10 cellular contexts compared by ENCODE assay signal in genomic region chr4:48065587-48066052, GRCh38. TPM values are rescaled to one million over a fixed set of nuclear protein-coding genes. Genes with fewer than 3 reads are reported as not detected.
DNase-seq lines count a peak whose midpoint lies in the region; ATAC-seq lines count a peak whose summit lies in the region.
"Had no signal": no experiment of that assay in that cellular context is flagged by ENCODE, and none has a peak within 500 bp of the region (broad histone marks: within the 10 kb centered on the region; RNA-seq: fewer than 3 reads in every experiment).

No MANE protein-coding gene starts in this region.

- DNase-seq in activated naive CD8-positive, alpha-beta T cell treated with anti-CD3 and anti-CD28 coated beads for 36 hours, result no peak
- DNase-seq in activated CD8-positive, alpha-beta memory T cell treated with anti-CD3 and anti-CD28 coated beads for 24 hours, result no peak
- no peak for DNase-seq in left ventricle myocardium superior
- DNase-seq in H7, result no peak

- H3K36me3 ChIP-seq in H7 (replicated peaks; ENCODE audit: control insufficient read depth, insufficient read depth, low read length), result no peaks in the 10 kb centered on the region

- H3K4me3 Mint-ChIP-seq in activated naive CD8-positive, alpha-beta T cell treated with anti-CD3 and anti-CD28 coated beads for 36 hours, result no peak overlapping the region
- H3K4me3 Mint-ChIP-seq: central memory CD8-positive, alpha-beta T cell; neural crest cell; T-helper 1 cell treated with Interleukin-12 subunit alpha and Interleukin-12 subunit beta and Interleukin-4 antibody, amounts not matched to agents 30 μg/mL and 1 μg/mL, for 36 hours had no signal

- peaks cover 52% of the 10 kb centered on the region for H3K36me3 Mint-ChIP-seq in activated naive CD8-positive, alpha-beta T cell treated with anti-CD3 and anti-CD28 coated beads for 36 hours

- H3K27me3 Mint-ChIP-seq in activated naive CD8-positive, alpha-beta T cell treated with anti-CD3 and anti-CD28 coated beads for 36 hours, result no peaks in the 10 kb centered on the region

- peaks cover 47% of the 10 kb centered on the region for H3K4me1 Mint-ChIP-seq in activated naive CD8-positive, alpha-beta T cell treated with anti-CD3 and anti-CD28 coated beads for 36 hours
- H3K4me1 Mint-ChIP-seq: neural crest cell had no signal

- ATAC-seq in GM18519 (IDR thresholded peaks at IDR 0.05; ENCODE audit: low FRiP score, unreplicated experiment) (peak; percentile 54), GM19463 (IDR thresholded peaks at IDR 0.05; ENCODE audit: unreplicated experiment) (peak; percentile 76), HG02943 (IDR thresholded peaks at IDR 0.05; ENCODE audit: low read depth, unreplicated experiment) (peak; percentile 71), left ventricle myocardium superior (no peak)

- H3K27me3 ChIP-seq in H7 (ENCODE audit: control insufficient read depth, insufficient read depth, low read length), result no peaks in the 10 kb centered on the region

- H3K27ac Mint-ChIP-seq in activated naive CD8-positive, alpha-beta T cell treated with anti-CD3 and anti-CD28 coated beads for 36 hours, result peak overlapping the region; percentile 84
- H3K27ac Mint-ChIP-seq: T-helper 1 cell treated with Interleukin-12 subunit alpha and Interleukin-12 subunit beta and Interleukin-4 antibody, amounts not matched to agents 30 μg/mL and 1 μg/mL, for 36 hours had no signal

- intact Hi-C loops in left ventricle myocardium superior (cut with micrococcal nuclease), result no loop called here

- no peak overlapping the region for H3K4me3 ChIP-seq in H7 (ENCODE audit: insufficient read depth, low read depth, low read length)

- peaks cover 25% of the 10 kb centered on the region for H3K9me3 Mint-ChIP-seq in activated naive CD8-positive, alpha-beta T cell treated with anti-CD3 and anti-CD28 coated beads for 36 hours

RNA-seq across cellular contexts. Expression of gene NIPAL1, which starts 49.0 kb away (rescaled TPM):
- total RNA-seq in activated naive CD8-positive, alpha-beta T cell treated with anti-CD3 and anti-CD28 coated beads for 36 hours, result 1 to 10 TPM; 1.8 to 2.9 TPM
- 0.07 TPM for total RNA-seq in left ventricle myocardium superior
- 1.7 and 2.5 TPM in 2 replicates for total RNA-seq in H7 (2014; rRNA removed; shearing (Covaris generic))

RNA-seq across cellular contexts. Expression of gene CNGA1, which starts 49.1 kb away (rescaled TPM):
- under 1 TPM; 0.34 to 0.64 TPM for total RNA-seq in activated naive CD8-positive, alpha-beta T cell treated with anti-CD3 and anti-CD28 coated beads for 36 hours
- total RNA-seq in left ventricle myocardium superior, result not detected
- total RNA-seq in H7 (2014; rRNA removed; shearing (Covaris generic)), result 0.10 and 0.18 TPM in 2 replicates
- total RNA-seq: neural crest cell had no signal
